1 cellular context compared by ENCODE assay signal in genomic region chr7:117019786-117020604, GRCh38.
A peak's percentile ranks its signal among the peaks of the same experiment; 100 is the strongest.
TF ChIP-seq lines count a peak whose summit lies in the region.

No MANE protein-coding gene starts in this region.

TF ChIP-seq in K562, 482 proteins besides CTCF, POLR2A, EP300 and RAD21 (continued from another document and continues in another):
- TF ChIP-seq ZNF407 (IDR thresholded peaks at IDR 0.05; ENCODE audit: low read depth) (no peak), WHSC1 (IDR thresholded peaks at IDR 0.05; ENCODE audit: low read length) (peak; percentile 98), EZH2 (IDR thresholded peaks at IDR 0.05; ENCODE audit: borderline replicate concordance, low read depth, low read length) (no peak), BCOR (IDR thresholded peaks at IDR 0.05) (peak; percentile 63; the same call in 1 of the 2 replicates), ZNF511 (CRISPR knock-in tag; IDR thresholded peaks at IDR 0.05) (no peak), JUN (IDR thresholded peaks at IDR 0.05; ENCODE audit: borderline replicate concordance, low read depth, low read length) (peak; percentile 76), JUN (CRISPR knock-in tag; IDR thresholded peaks at IDR 0.05; ENCODE audit: borderline replicate concordance) (no peak), HDAC2 (IDR thresholded peaks at IDR 0.05) (peak; percentile 63; the same call in 1 of the 2 replicates), MTF1 (CRISPR knock-in tag; IDR thresholded peaks at IDR 0.05; ENCODE audit: borderline replicate concordance) (no peak), ZKSCAN3 (CRISPR knock-in tag; IDR thresholded peaks at IDR 0.05) (no peak), CGGBP1 (CRISPR knock-in tag; IDR thresholded peaks at IDR 0.05) (no peak), MGA (IDR thresholded peaks at IDR 0.05) (no peak), ZNF124 (CRISPR knock-in tag; IDR thresholded peaks at IDR 0.05) (no peak), HBP1 (CRISPR knock-in tag; IDR thresholded peaks at IDR 0.05) (0 out of 2 replicates have a peak, but pooled peaks have one; percentile 1), ZBTB9 (CRISPR knock-in tag; IDR thresholded peaks at IDR 0.05) (0 out of 2 replicates have a peak, but pooled peaks have one; percentile 67), CSDE1 (IDR thresholded peaks at IDR 0.05) (no peak), ATF7 (IDR thresholded peaks at IDR 0.05) (peak; percentile 99), ZNF253 (CRISPR knock-in tag; conservative IDR thresholded peaks at IDR 0.05) (no peak), GTF2F1 (IDR thresholded peaks at IDR 0.05; ENCODE audit: low read depth, low read length) (no peak), ZFP91 (CRISPR knock-in tag; IDR thresholded peaks at IDR 0.05) (no peak), CREB3L1 (IDR thresholded peaks at IDR 0.05; ENCODE audit: borderline replicate concordance, low read depth) (peak; percentile 57; the same call in 1 of the 2 replicates), KAT2B (IDR thresholded peaks at IDR 0.05; ENCODE audit: low read depth, low read length) (no peak), SMAD1 (IDR thresholded peaks at IDR 0.05; ENCODE audit: low read depth, low read length, partially characterized antibody) (peak; percentile 31), DPF2 (IDR thresholded peaks at IDR 0.05) (0 out of 2 replicates have a peak, but pooled peaks have one; percentile 25), NCOA1 (IDR thresholded peaks at IDR 0.05; ENCODE audit: low read depth) (0 out of 2 replicates have a peak, but pooled peaks have one; percentile 51)
